Comparison of ENCODE assay signal across 8 cellular contexts in the genomic region with DNA sequence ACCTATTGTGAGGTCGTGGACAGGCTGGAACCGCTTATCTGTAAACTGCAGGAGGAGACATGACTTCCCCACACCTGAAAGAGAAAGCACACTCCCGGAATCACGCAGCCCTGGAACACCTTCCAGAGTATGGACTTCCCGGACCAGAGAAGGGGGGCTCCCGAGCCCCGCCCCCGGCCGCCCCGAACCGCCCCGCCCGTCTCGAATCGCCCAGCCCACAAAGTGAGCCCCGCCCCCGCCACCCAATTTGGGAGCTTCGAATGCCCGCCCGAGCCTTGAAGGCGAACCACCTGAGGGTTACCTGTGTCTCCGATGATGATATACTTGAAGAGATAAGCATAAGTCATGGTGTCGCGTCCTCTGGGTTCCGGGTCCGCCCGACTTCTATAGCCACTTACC. TPM values are rescaled to one million over a fixed set of nuclear protein-coding genes. Genes with fewer than 3 reads are reported as not detected.
DNase-seq lines count a peak whose midpoint lies in the region; ATAC-seq and TF ChIP-seq lines count a peak whose summit lies in the region.

No MANE protein-coding gene starts in this region.

- no peaks in the 10 kb centered on the region; the same call in 1 of the 2 replicates for H3K4me1 ChIP-seq in IMR-90 (ENCODE audit: control insufficient read depth, insufficient read depth, low read length)
- H3K4me1 ChIP-seq in endocrine pancreas (ENCODE audit: control insufficient read depth, insufficient read depth, low read length) = peaks cover 9% of the 10 kb centered on the region
- H3K4me1 ChIP-seq in mucosa of stomach (ENCODE audit: control insufficient read depth, insufficient read depth, low read length) = no peaks in the 10 kb centered on the region

- no peaks in the 10 kb centered on the region for H3K9me1 ChIP-seq in IMR-90 (ENCODE audit: insufficient read depth, low read length)

- H3K36me3 ChIP-seq in IMR-90 (ENCODE audit: control insufficient read depth, insufficient read depth, low read length) (peaks cover 5% of the 10 kb centered on the region), endocrine pancreas (ENCODE audit: control insufficient read depth, insufficient read depth, low read length) (no peaks in the 10 kb centered on the region), mucosa of stomach (ENCODE audit: control insufficient read depth, insufficient read depth, low read length) (no peaks in the 10 kb centered on the region)

- H2AK9ac ChIP-seq in IMR-90 (replicated peaks; ENCODE audit: low read depth, low read length, poor library complexity) = peak overlapping the region; percentile 90

- peak overlapping the region; percentile 93 for H3K4ac ChIP-seq in IMR-90 (ENCODE audit: low read depth, low read length)

- H3K9me3 ChIP-seq in IMR-90 (ENCODE audit: control insufficient read depth, insufficient read depth, low read length) (no peaks in the 10 kb centered on the region), endocrine pancreas (ENCODE audit: control insufficient read depth, low read length) (no peaks in the 10 kb centered on the region), mucosa of stomach (ENCODE audit: control insufficient read depth, low read length) (no peaks in the 10 kb centered on the region)

- H3K9ac ChIP-seq in IMR-90 (ENCODE audit: low read depth, low read length) = peak overlapping the region; percentile 90
- peak overlapping the region; percentile 47 for H3K9ac ChIP-seq in endocrine pancreas (ENCODE audit: control insufficient read depth, insufficient read depth, low read length)
- H3K9ac ChIP-seq in mucosa of stomach (ENCODE audit: low read length) = peak overlapping the region; percentile 90

- H3K27me3 ChIP-seq in IMR-90 (ENCODE audit: control insufficient read depth, insufficient read depth, low read length) (no peaks in the 10 kb centered on the region), endocrine pancreas (ENCODE audit: control insufficient read depth, insufficient read depth, low read length) (no peaks in the 10 kb centered on the region), mucosa of stomach (ENCODE audit: control insufficient read depth, insufficient read depth, low read length) (no peaks in the 10 kb centered on the region)

- ATAC-seq in GM19025 (IDR thresholded peaks at IDR 0.05; ENCODE audit: low read depth, unreplicated experiment) (peak; percentile 22), IMR-90 (ENCODE audit: low read depth) (peak; percentile 72)
- peak; percentile 51 for ATAC-seq in stimulated activated naive CD8-positive, alpha-beta T cell treated with anti-CD3 and anti-CD28 coated beads, Interleukin-15, Interleukin-2, amounts not matched to agents 100 U/mL and 50 U/mL, for 24 hours

- in situ Hi-C loops in IMR-90 (cut with MboI; ENCODE audit: low sequenced_read_pairs) = no loop called here

- H2BK5ac ChIP-seq in IMR-90 (ENCODE audit: low read depth, low read length, poor library complexity, severe bottlenecking) = peak overlapping the region; percentile 82

- peak overlapping the region; percentile 79 for H2BK120ac ChIP-seq in IMR-90 (ENCODE audit: low read depth, low read length)

- H3K4me2 ChIP-seq in IMR-90 (ENCODE audit: low read depth, low read length) = peak overlapping the region; percentile 91

- no peak overlapping the region; the same call in 1 of the 2 replicates for H2BK20ac ChIP-seq in IMR-90 (ENCODE audit: low read depth, low read length)

- intact Hi-C loops in IMR-90 (cut with micrococcal nuclease) = loop anchor here (2.0 kb wide), 1 partner anchor 40 kb away; no protein-coding TSS in a partner anchor
- intact Hi-C loops in activated CD4-positive, alpha-beta T cell treated with anti-CD3 and anti-CD28 coated beads, Interleukin-2, amount 10 ng/mL, durations not matched to agents 24 days and 14 days (cut with micrococcal nuclease) = loop anchor here (1.0 kb wide), 1 partner anchor 62 kb away; no protein-coding TSS in a partner anchor

- H4K5ac ChIP-seq in IMR-90 (ENCODE audit: low read depth, low read length) = peak overlapping the region; percentile 93

- H3K27ac ChIP-seq in IMR-90 (ENCODE audit: insufficient read depth, low read length) = peak overlapping the region; percentile 90

- peak overlapping the region; percentile 53; the same call in 1 of the 3 replicates for H2BK15ac ChIP-seq in IMR-90 (ENCODE audit: low read depth, low read length)

- CTCF ChIA-PET in IMR-90 (lab: Yijun Ruan, JAX) = interaction anchor here (1.5 to 2.7 kb wide), 2 partner anchors 22 to 40 kb away, joined by 3 to 10 read pairs; no protein-coding TSS in a partner anchor

- H3K14ac ChIP-seq in IMR-90 (replicated peaks; ENCODE audit: low read depth, low read length) = peak overlapping the region; percentile 84

- TF ChIP-seq POLR2A in IMR-90 (IDR thresholded peaks at IDR 0.05; ENCODE audit: low read depth, low read length) = no peak

- peaks cover 23% of the 10 kb centered on the region for H3K4me1 Mint-ChIP-seq in activated CD4-positive, alpha-beta T cell treated with anti-CD3 and anti-CD28 coated beads, Interleukin-2, amount 10 ng/mL, durations not matched to agents 24 days and 14 days

- 0% methylated on average over 4 of the region's 27 CpGs; no CpG with 5 or more reads in 1 of the 2 experiments for WGBS in IMR-90 (ENCODE audit: extremely low coverage in 2 of 2, insufficient read length in 1 of 2), 2 experiments

- H3K23ac ChIP-seq in IMR-90 (ENCODE audit: low read depth, low read length) = peak overlapping the region; percentile 73

- H3K27me3 Mint-ChIP-seq in activated CD4-positive, alpha-beta T cell treated with anti-CD3 and anti-CD28 coated beads, Interleukin-2, amount 10 ng/mL, durations not matched to agents 24 days and 14 days = no peaks in the 10 kb centered on the region

- peak overlapping the region; percentile 80 for H3K56ac ChIP-seq in IMR-90 (ENCODE audit: extremely low read depth, insufficient read depth, low read length)

- H4K91ac ChIP-seq in IMR-90 (ENCODE audit: insufficient read depth, low read depth, low read length) = peak overlapping the region; percentile 89

- no peaks in the 10 kb centered on the region for H4K20me1 ChIP-seq in IMR-90 (ENCODE audit: insufficient read depth, low read length)

- peaks cover 8 to 34% of the 10 kb centered on the region in 2 experiments for H3K79me1 ChIP-seq in IMR-90 (ENCODE audit: low read depth in 1 of 2, low read length in 2 of 2)

- peak overlapping the region; percentile 99 for H3K4me3 Mint-ChIP-seq in activated CD4-positive, alpha-beta T cell treated with anti-CD3 and anti-CD28 coated beads, Interleukin-2, amount 10 ng/mL, durations not matched to agents 24 days and 14 days

- H3K4me3 ChIP-seq in IMR-90 (ENCODE audit: insufficient read depth, low read depth, low read length) (peak overlapping the region; percentile 89), endocrine pancreas (ENCODE audit: control insufficient read depth, insufficient read depth, low read length) (peak overlapping the region; percentile 99), mucosa of stomach (ENCODE audit: low read length) (peak overlapping the region; percentile 99)

- dilution Hi-C loops in IMR-90 (cut with HindIII; ENCODE audit: low sequenced_read_pairs, unreplicated experiment) = no loop called here

- DNase-seq in AG08396 (ENCODE audit: low spot score) (peak; percentile 77), IMR-90 (no peak), NCI-H128 (lab: John Stamatoyannopoulos, UW; ENCODE audit: unreplicated experiment) (no peak)
- DNase-seq in activated CD4-positive, alpha-beta T cell treated with anti-CD3 and anti-CD28 coated beads, Interleukin-2, amount 10 ng/mL, durations not matched to agents 24 days and 14 days = no peak
- peak; percentile 88 for DNase-seq in stimulated activated naive CD8-positive, alpha-beta T cell treated with anti-CD3 and anti-CD28 coated beads, Interleukin-15, Interleukin-2, amounts not matched to agents 100 U/mL and 50 U/mL, for 24 hours

- peak overlapping the region; percentile 87 to 98; a peak in 3 of 4 replicates for H4K8ac ChIP-seq in IMR-90 (ENCODE audit: low read depth in 2 of 2, low read length in 2 of 2)

- no peak overlapping the region for H2AK5ac ChIP-seq in IMR-90 (ENCODE audit: low read depth, low read length)

- H3K9me3 Mint-ChIP-seq in activated CD4-positive, alpha-beta T cell treated with anti-CD3 and anti-CD28 coated beads, Interleukin-2, amount 10 ng/mL, durations not matched to agents 24 days and 14 days = no peaks in the 10 kb centered on the region

- no peak for TF ChIP-seq CTCF in IMR-90 (conservative IDR thresholded peaks at IDR 0.05; ENCODE audit: low read depth, low read length)

- BruUV-seq in IMR-90 (replicated peaks; lab: Mats Ljungman, UMichigan) = no TSS peak

- H3K27ac Mint-ChIP-seq in activated CD4-positive, alpha-beta T cell treated with anti-CD3 and anti-CD28 coated beads, Interleukin-2, amount 10 ng/mL, durations not matched to agents 24 days and 14 days = peak overlapping the region; percentile 99

- peak overlapping the region; percentile 95 for H2AFZ ChIP-seq in IMR-90 (replicated peaks; ENCODE audit: low read length, poor library complexity)

- peak overlapping the region; percentile 82 for H3K18ac ChIP-seq in IMR-90 (ENCODE audit: low read depth, low read length)

- TF ChIP-seq RAD21 in IMR-90 (IDR thresholded peaks at IDR 0.05; ENCODE audit: low read length) = no peak

- H3K36me3 Mint-ChIP-seq in activated CD4-positive, alpha-beta T cell treated with anti-CD3 and anti-CD28 coated beads, Interleukin-2, amount 10 ng/mL, durations not matched to agents 24 days and 14 days (ENCODE audit: low read depth) = peaks cover 29% of the 10 kb centered on the region

- POLR2A ChIA-PET in IMR-90 (lab: Charles Lee; ENCODE audit: unreplicated experiment) = interaction anchor here (0.6 kb wide), 1 partner anchor 23 kb away, joined by 3 read pairs; no protein-coding TSS in a partner anchor

RNA-seq across cellular contexts. Expression of a gene that starts 0.2 kb away (rescaled TPM):
- total RNA-seq in IMR-90 (2012; rRNA removed) = 25.0 and 26.2 TPM in 2 replicates
- 13.7 and 17.1 TPM in 2 replicates for polyA plus RNA-seq in IMR-90 (2012; rRNA removed)
- 4.8 TPM in 2 replicates for polyA plus RNA-seq in IMR-90 (2012; cell fraction: cytosol; rRNA removed)
- 4.2 and 20.8 TPM in 2 replicates for polyA plus RNA-seq in IMR-90 (2012; cell fraction: nucleus; rRNA removed; ENCODE audit: low replicate concordance)
- total RNA-seq in activated CD4-positive, alpha-beta T cell treated with anti-CD3 and anti-CD28 coated beads, Interleukin-2, amount 10 ng/mL, durations not matched to agents 24 days and 14 days = 26.5 and 30.1 TPM in 2 replicates

RNA-seq across cellular contexts. Expression of a gene that starts 0.5 kb away (rescaled TPM):
- 26.7 and 31.7 TPM in 2 replicates for total RNA-seq in IMR-90 (2012; rRNA removed)
- 56.6 and 71.8 TPM in 2 replicates for polyA plus RNA-seq in IMR-90 (2012; rRNA removed)
- 16.9 and 26.5 TPM in 2 replicates for polyA plus RNA-seq in IMR-90 (2012; cell fraction: cytosol; rRNA removed)
- polyA plus RNA-seq in IMR-90 (2012; cell fraction: nucleus; rRNA removed; ENCODE audit: low replicate concordance) = 52.6 and 68.4 TPM in 2 replicates
- 75.9 and 82.8 TPM in 2 replicates for total RNA-seq in activated CD4-positive, alpha-beta T cell treated with anti-CD3 and anti-CD28 coated beads, Interleukin-2, amount 10 ng/mL, durations not matched to agents 24 days and 14 days

RNA-seq across cellular contexts. Expression of a gene that starts 20.6 kb away (rescaled TPM):
- 55.0 and 58.9 TPM in 2 replicates for total RNA-seq in IMR-90 (2012; rRNA removed)
- polyA plus RNA-seq in IMR-90 (2012; rRNA removed) = 32.1 and 32.4 TPM in 2 replicates
- 14.0 and 14.9 TPM in 2 replicates for polyA plus RNA-seq in IMR-90 (2012; cell fraction: cytosol; rRNA removed)
- 84.8 and 93.3 TPM in 2 replicates for polyA plus RNA-seq in IMR-90 (2012; cell fraction: nucleus; rRNA removed; ENCODE audit: low replicate concordance)
- 104 and 115 TPM in 2 replicates for total RNA-seq in activated CD4-positive, alpha-beta T cell treated with anti-CD3 and anti-CD28 coated beads, Interleukin-2, amount 10 ng/mL, durations not matched to agents 24 days and 14 days

RNA-seq across cellular contexts. Expression of a gene that starts 34.6 kb away (rescaled TPM):
- total RNA-seq in IMR-90 (2012; rRNA removed) = 68.9 and 109 TPM in 2 replicates
- polyA plus RNA-seq in IMR-90 (2012; rRNA removed) = 77.5 and 90.6 TPM in 2 replicates
- polyA plus RNA-seq in IMR-90 (2012; cell fraction: cytosol; rRNA removed) = 54.6 and 81.9 TPM in 2 replicates
- 398 and 437 TPM in 2 replicates for polyA plus RNA-seq in IMR-90 (2012; cell fraction: nucleus; rRNA removed; ENCODE audit: low replicate concordance)
- 72.9 and 81.7 TPM in 2 replicates for total RNA-seq in activated CD4-positive, alpha-beta T cell treated with anti-CD3 and anti-CD28 coated beads, Interleukin-2, amount 10 ng/mL, durations not matched to agents 24 days and 14 days

RNA-seq across cellular contexts. Expression of a gene that starts 49.6 kb away (rescaled TPM):
- 2.8 and 2.9 TPM in 2 replicates for total RNA-seq in IMR-90 (2012; rRNA removed)
- 10.1 and 12.6 TPM in 2 replicates for polyA plus RNA-seq in IMR-90 (2012; rRNA removed)
- 3.2 and 7.0 TPM in 2 replicates for polyA plus RNA-seq in IMR-90 (2012; cell fraction: cytosol; rRNA removed)
- 2.7 and 4.5 TPM in 2 replicates for polyA plus RNA-seq in IMR-90 (2012; cell fraction: nucleus; rRNA removed; ENCODE audit: low replicate concordance)
- total RNA-seq in activated CD4-positive, alpha-beta T cell treated with anti-CD3 and anti-CD28 coated beads, Interleukin-2, amount 10 ng/mL, durations not matched to agents 24 days and 14 days = 1.6 and 1.7 TPM in 2 replicates

Comparison
In these comparisons a context has a peak if more than half of its experiments do, and no peak if none do; other contexts are left out.
1. DNase-seq: peak in AG08396 (single experiment) and stimulated activated naive CD8-positive, alpha-beta T cell treated with anti-CD3 and anti-CD28 coated beads, Interleukin-15, Interleukin-2, amounts not matched to agents 100 U/mL and 50 U/mL, for 24 hours (single experiment); none in IMR-90 (single experiment), activated CD4-positive, alpha-beta T cell treated with anti-CD3 and anti-CD28 coated beads, Interleukin-2, amount 10 ng/mL, durations not matched to agents 24 days and 14 days (single experiment) and NCI-H128 (single experiment).
2. ATAC-seq: peak in every context shown above with its lines; median percentile 72 in IMR-90; 51 in stimulated activated naive CD8-positive, alpha-beta T cell treated with anti-CD3 and anti-CD28 coated beads, Interleukin-15, Interleukin-2, amounts not matched to agents 100 U/mL and 50 U/mL, for 24 hours; 22 in GM19025.
3. Peak in every context shown above with its lines, with median percentiles within 50 percentile points of each other: H3K4me3 ChIP-seq and H3K9ac ChIP-seq.